ENCODE assay signal across 15 cellular contexts in genomic region chr6:81999270-81999669, GRCh38.
DNase-seq lines count a peak whose midpoint lies in the region; FAIRE-seq and TF ChIP-seq lines count a peak whose summit lies in the region.
"Had no signal": no experiment of that assay in that cellular context is flagged by ENCODE, and none has a peak within 500 bp of the region (broad histone marks: within the 10 kb centered on the region; RNA-seq: fewer than 3 reads in every experiment).

No MANE protein-coding gene starts in this region.

- POLR2A ChIA-PET in HEK293T (lab: Yijun Ruan, JAX) = no interaction called here

- peak; percentile 66 for DNase-seq in NCI-H226
- DNase-seq in astrocyte of the hippocampus (ENCODE audit: low read depth, low spot score) = peak; percentile 70
- DNase-seq in renal cortical epithelial cell (ENCODE audit: low read depth) = peak; percentile 41
- no peak for DNase-seq in activated T-cell treated with anti-CD3 and anti-CD28 coated beads, Interleukin-2, amount 50 U/mL, for 48 hours
- no peak for DNase-seq in DMS153 treated with DMSO at 0.1 percent for 48 hours (lab: John Stamatoyannopoulos, UW; ENCODE audit: unreplicated experiment)
- DNase-seq in HEK293T (ENCODE audit: extremely low spot score) = no peak
- no peak for DNase-seq in SW 1271 (lab: John Stamatoyannopoulos, UW)
- DNase-seq: CD4-positive, alpha-beta memory T cell; DND-41; GOT3; NCI-H1048; NCI-H2107; SHP77 had no signal

- CTCF ChIA-PET in HEK293T (lab: Yijun Ruan, JAX) = no interaction called here

- peak; percentile 98 for FAIRE-seq in G401.6 (lab: Jason Lieb, UNC)
- FAIRE-seq: D721Med had no signal

TF ChIP-seq in HEK293T, 16 proteins besides CTCF, POLR2A, EP300 and RAD21:
- TF ChIP-seq LEF1 (IDR thresholded peaks at IDR 0.05; ENCODE audit: borderline replicate concordance) = no peak
- TF ChIP-seq ARNT (IDR thresholded peaks at IDR 0.05) = no peak
- no peak for TF ChIP-seq SP1 (IDR thresholded peaks at IDR 0.05)
- TF ChIP-seq HDGF (IDR thresholded peaks at IDR 0.05; ENCODE audit: borderline replicate concordance) = no peak
- TF ChIP-seq BHLHE40 (IDR thresholded peaks at IDR 0.05; ENCODE audit: borderline replicate concordance) = no peak
- no peak for TF ChIP-seq PKNOX1 (IDR thresholded peaks at IDR 0.05)

Comparison
In these comparisons a context has a peak if more than half of its experiments do, and no peak if none do; other contexts are left out.
1. DNase-seq: peak in NCI-H226 (single experiment), astrocyte of the hippocampus (single experiment) and renal cortical epithelial cell (single experiment); none in activated T-cell treated with anti-CD3 and anti-CD28 coated beads, Interleukin-2, amount 50 U/mL, for 48 hours (0 of 2), DMS153 treated with DMSO at 0.1 percent for 48 hours (single experiment), HEK293T (single experiment) and SW 1271 (0 of 2).